In genomic region chr1:9455487-9456237, GRCh38 we compare ENCODE assay signal across 8 cellular contexts.
DNase-seq lines count a peak whose midpoint lies in the region; ATAC-seq, FAIRE-seq and TF ChIP-seq lines count a peak whose summit lies in the region.

No MANE protein-coding gene starts in this region.

- POLR2A ChIA-PET in H1 (lab: Charles Lee; ENCODE audit: partially characterized antibody) = no interaction called here

- no peak overlapping the region for H3K4me3 ChIP-seq in H1 (ENCODE audit: extremely low read depth in 1 of 4, insufficient read depth in 2 of 4, low read depth in 3 of 4, low read length in 4 of 4)

- H3K27ac ChIP-seq in H1 (ENCODE audit: low read depth, low read length) = no peak overlapping the region

- no peak for TF ChIP-seq POLR2A in H1 (IDR thresholded peaks at IDR 0.05; ENCODE audit: control extremely low read depth in 1 of 2, low read depth in 2 of 2, low read length in 2 of 2)

- H4K91ac ChIP-seq in H1 (replicated peaks; ENCODE audit: insufficient read length, low read length) = no peak overlapping the region

- H3K18ac ChIP-seq in H1 (ENCODE audit: extremely low read depth, low read length) = no peak overlapping the region

- no peak overlapping the region for H3K14ac ChIP-seq in H1 (ENCODE audit: insufficient read length)

- TF ChIP-seq EP300 in H1 (IDR thresholded peaks at IDR 0.05; ENCODE audit: borderline replicate concordance in 1 of 2, low read depth in 2 of 2, low read length in 2 of 2) = no peak

- H3K79me2 ChIP-seq in H1 (ENCODE audit: control insufficient read depth in 1 of 2, insufficient read depth in 2 of 2, low read length in 2 of 2) = no peaks in the 10 kb centered on the region

- H3K23me2 ChIP-seq in H1 (ENCODE audit: low read depth, low read length) = no peaks in the 10 kb centered on the region

- no peak overlapping the region for H4K8ac ChIP-seq in H1 (ENCODE audit: extremely low read depth, insufficient read depth, low read length)

- peak; percentile 36 for FAIRE-seq in H1 (lab: Jason Lieb, UNC)

- peaks cover 0 to 3% (median 0%) of the 10 kb centered on the region in 4 experiments; a peak in 1 of 7 replicates for H3K27me3 ChIP-seq in H1 (replicated peaks in 1 of 4; ENCODE audit: control insufficient read depth in 3 of 4, extremely low read depth in 1 of 4, insufficient read depth in 3 of 4, low read length in 3 of 4)

- H3K4ac ChIP-seq in H1 (replicated peaks; ENCODE audit: insufficient read length, low read depth, low read length) = no peak overlapping the region

- CTCF ChIA-PET in H1 (lab: Charles Lee; ENCODE audit: partially characterized antibody) = interaction anchor here (0.6 to 8.6 kb wide), 77 partner anchors 10 to 345 kb away, joined by 3 to 98 read pairs (median 4); partner anchors contain the start of genes H6PD and SPSB1

- ATAC-seq in GM19395 (IDR thresholded peaks at IDR 0.05; ENCODE audit: unreplicated experiment) (no peak), GM18861 (IDR thresholded peaks at IDR 0.05; ENCODE audit: unreplicated experiment) (no peak)

- no peak overlapping the region for H2BK20ac ChIP-seq in H1 (ENCODE audit: low read length)

- H3K4me2 ChIP-seq in H1 (ENCODE audit: insufficient read depth in 1 of 2, low read depth in 2 of 2, low read length in 2 of 2) = no peak overlapping the region

- 56% methylated on average over 22 of the region's 22 CpGs; no CpG with 5 or more reads in 1 of the 2 experiments for WGBS in H1 (ENCODE audit: extremely low coverage in 1 of 2, insufficient coverage in 1 of 2, insufficient read length in 1 of 2, insufficient replicate concordance in 2 of 2, low coverage in 1 of 2, low lambda C conversion rate in 2 of 2, missing lambda C conversion rate in 1 of 2), 2 experiments

- H3K4me1 ChIP-seq in H1 (replicated peaks in 1 of 4; ENCODE audit: control insufficient read depth in 3 of 4, insufficient read depth in 4 of 4, low read length in 3 of 4) = no peaks in the 10 kb centered on the region; a peak in 1 of 7 replicates

- no peak overlapping the region for H2AK5ac ChIP-seq in H1 (ENCODE audit: low read depth, low read length)

- TF ChIP-seq CTCF in GM12872 (IDR thresholded peaks at IDR 0.05; ENCODE audit: insufficient read depth, low read depth, low read length) (peak; percentile 90), H1 (IDR thresholded peaks at IDR 0.05; ENCODE audit: control extremely low read depth in 1 of 3, insufficient read depth in 1 of 3, low read depth in 1 of 3, low read length in 3 of 3) (peak; percentile 92 to 98 (median 97))

- TF ChIP-seq RAD21 in H1 (IDR thresholded peaks at IDR 0.05 in 1 of 2, conservative IDR thresholded peaks at IDR 0.05 in 1 of 2; ENCODE audit: low read depth in 2 of 2, low read length in 2 of 2) = peak; percentile 97 to 98

- H3K56ac ChIP-seq in H1 (replicated peaks; ENCODE audit: insufficient read length, low read depth, low read length) = no peak overlapping the region

- no peak overlapping the region for H2AFZ ChIP-seq in H1 (ENCODE audit: low read length)

- no peak overlapping the region for H3K9ac ChIP-seq in H1 (replicated peaks in 1 of 4; ENCODE audit: extremely low read depth in 1 of 4, low read depth in 3 of 4, low read length in 3 of 4)

- no peak overlapping the region for H2BK120ac ChIP-seq in H1 (replicated peaks; ENCODE audit: low read depth, low read length)

- H3K23ac ChIP-seq in H1 (ENCODE audit: insufficient read length) = no peak overlapping the region

- H3K9me3 ChIP-seq in H1 (ENCODE audit: insufficient read depth in 2 of 2, low read depth in 1 of 2, low read length in 1 of 2) = no peaks in the 10 kb centered on the region

- peak; percentile 11 for DNase-seq in NCI-H345 treated with DMSO at 0.1 percent for 48 hours (lab: John Stamatoyannopoulos, UW; ENCODE audit: unreplicated experiment)
- DNase-seq in activated CD8-positive, alpha-beta memory T cell treated with anti-CD3 and anti-CD28 coated beads for 1 hour (ENCODE audit: extremely low read depth in 1 of 2, low read depth in 1 of 2) = peak; percentile 33 to 60
- DNase-seq in H1 (ENCODE audit: low read depth in 1 of 2, low spot score in 2 of 2) = peak; percentile 54 to 94
- DNase-seq in midbrain (lab: John Stamatoyannopoulos, UW) = peak; percentile 72
- DNase-seq in stimulated activated CD8-positive, alpha-beta memory T cell treated with anti-CD3 and anti-CD28 coated beads, Interleukin-4, amount 100 ng/mL, for 48 hours = peak; percentile 84

- H2BK15ac ChIP-seq in H1 (ENCODE audit: low read length) = no peak overlapping the region

- H2BK12ac ChIP-seq in H1 (ENCODE audit: low read depth, low read length) = peak overlapping the region; percentile 19; the same call in 1 of the 2 replicates

- no peaks in the 10 kb centered on the region for H3K79me1 ChIP-seq in H1 (ENCODE audit: low read depth, low read length)

- no peak overlapping the region for H2BK5ac ChIP-seq in H1 (ENCODE audit: low read depth, low read length)

- H4K5ac ChIP-seq in H1 (ENCODE audit: insufficient read length, low read depth, low read length) = no peak overlapping the region

- H3K36me3 ChIP-seq in H1 (ENCODE audit: control insufficient read depth in 2 of 4, insufficient read depth in 4 of 4, low read length in 3 of 4) = no peaks in the 10 kb centered on the region

- H4K20me1 ChIP-seq in H1 (replicated peaks in 1 of 2; ENCODE audit: control insufficient read depth in 1 of 2, insufficient read depth in 2 of 2, low read length in 2 of 2) = peaks cover 0 to 5% of the 10 kb centered on the region in 2 experiments

TF ChIP-seq in H1, 55 proteins besides CTCF, POLR2A, EP300 and RAD21:
- TF ChIP-seq SIX5 (IDR thresholded peaks at IDR 0.05; ENCODE audit: low read depth, low read length) (no peak), EZH2 (IDR thresholded peaks at IDR 0.05; ENCODE audit: low read depth, low read length, severe bottlenecking) (no peak), HDAC6 (IDR thresholded peaks at IDR 0.05; ENCODE audit: low read depth, low read length) (no peak), SP4 (IDR thresholded peaks at IDR 0.05; ENCODE audit: low read length) (peak; percentile 69; the same call in 1 of the 2 replicates), MAX (IDR thresholded peaks at IDR 0.05) (peak; percentile 34; the same call in 1 of the 2 replicates), YY1 (IDR thresholded peaks at IDR 0.05; ENCODE audit: low read depth, low read length) (peak; percentile 66; the same call in 1 of the 2 replicates), GABPA (IDR thresholded peaks at IDR 0.05; ENCODE audit: borderline replicate concordance, insufficient read depth, low read length) (peak; percentile 71; the same call in 1 of the 2 replicates), USF2 (IDR thresholded peaks at IDR 0.05; ENCODE audit: low read length) (no peak), ATF3 (IDR thresholded peaks at IDR 0.05; ENCODE audit: insufficient read depth, low read depth, low read length) (peak; percentile 6; the same call in 1 of the 2 replicates), CHD1 (IDR thresholded peaks at IDR 0.05; ENCODE audit: low read depth, low read length) (no peak)

Comparison
In these comparisons a context has a peak if more than half of its experiments do, and no peak if none do; other contexts are left out.
1. DNase-seq: peak in every context shown above with its lines; median percentile 84 in stimulated activated CD8-positive, alpha-beta memory T cell treated with anti-CD3 and anti-CD28 coated beads, Interleukin-4, amount 100 ng/mL, for 48 hours; 74 in H1; 72 in midbrain; 46 in activated CD8-positive, alpha-beta memory T cell treated with anti-CD3 and anti-CD28 coated beads for 1 hour; 11 in NCI-H345 treated with DMSO at 0.1 percent for 48 hours.